Comparison of ENCODE assay signal across 2 cellular contexts in genomic region chr1:2652152-2652925, GRCh38. TPM values are rescaled to one million over a fixed set of nuclear protein-coding genes. Genes with fewer than 3 reads are reported as not detected.
"Had no signal": no experiment of that assay in that cellular context is flagged by ENCODE, and none has a peak within 500 bp of the region (broad histone marks: within the 10 kb centered on the region; RNA-seq: fewer than 3 reads in every experiment).

No MANE protein-coding gene starts in this region.

RNA-seq across cellular contexts. Expression of gene MMEL1, which starts 19.5 kb away (rescaled TPM):
- total RNA-seq: kidney epithelial cell, SJSA1 had no signal
